ENCODE assay signal across 22 cellular contexts in the genomic region with DNA sequence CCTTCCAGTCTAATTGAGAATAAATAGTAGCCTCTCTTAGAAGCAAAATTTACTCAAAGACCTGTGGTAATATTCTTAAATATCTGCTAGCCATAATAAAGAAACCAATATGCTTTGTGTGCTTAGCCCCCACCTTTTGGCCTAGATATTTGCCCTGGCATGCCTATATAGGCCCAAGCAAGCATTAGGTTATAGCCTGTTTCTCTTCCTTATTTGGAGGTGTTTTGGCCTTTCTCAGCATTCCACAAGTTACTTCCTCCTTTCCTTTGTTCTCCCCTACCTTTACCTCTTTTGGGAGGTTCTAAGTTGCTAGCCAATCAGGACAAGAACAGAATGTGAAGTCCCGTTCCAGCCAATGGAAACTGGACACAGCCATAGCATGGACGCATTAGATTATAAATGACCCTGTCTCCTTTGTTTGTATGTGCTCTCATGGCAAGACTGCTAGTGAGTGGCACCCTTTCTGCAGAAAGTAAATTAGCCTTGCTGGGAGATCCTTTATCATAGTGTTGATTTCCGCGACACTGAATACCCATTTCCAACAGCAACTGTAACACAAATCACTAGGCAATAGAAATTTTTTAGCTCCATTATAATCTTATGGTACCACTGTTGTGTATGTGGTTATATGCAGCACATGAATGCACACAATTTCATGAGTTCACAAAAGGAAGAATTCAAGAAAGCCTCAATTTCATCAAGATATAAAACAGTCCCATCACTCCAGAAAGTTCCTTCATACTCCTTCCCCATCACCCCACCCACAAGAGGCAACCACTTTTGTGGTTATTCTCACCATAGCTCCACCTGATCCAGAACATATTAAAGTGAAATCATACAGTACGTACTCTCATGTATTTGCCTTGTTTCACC.
"Had no signal": no experiment of that assay in that cellular context is flagged by ENCODE, and none has a peak within 500 bp of the region (broad histone marks: within the 10 kb centered on the region; RNA-seq: fewer than 3 reads in every experiment).

No MANE protein-coding gene starts in this region.

- H3K4me3 Mint-ChIP-seq: activated B cell treated with CpG ODN at 0.5 μM for 24 hours; activated CD8-positive, alpha-beta T cell treated with anti-CD3 and anti-CD28 coated beads for 36 hours; activated naive CD4-positive, alpha-beta T cell treated with anti-CD3 and anti-CD28 coated beads for 36 hours; neural crest cell; stimulated activated naive CD8-positive, alpha-beta T cell treated with anti-CD3 and anti-CD28 coated beads, Interleukin-15, amount 100 ng/mL, for 72 hours had no signal

- H3K27me3 ChIP-seq: ascending aorta, esophagus muscularis mucosa, gastroesophageal sphincter, heart left ventricle, left lung, suprapubic skin, transverse colon, uterus had no signal

- H3K27me3 Mint-ChIP-seq: activated B cell treated with CpG ODN at 0.5 μM for 24 hours; activated CD8-positive, alpha-beta T cell treated with anti-CD3 and anti-CD28 coated beads for 36 hours; stimulated activated naive CD8-positive, alpha-beta T cell treated with anti-CD3 and anti-CD28 coated beads, Interleukin-15, amount 100 ng/mL, for 72 hours had no signal

- H3K27ac Mint-ChIP-seq: activated B cell treated with CpG ODN at 0.5 μM for 24 hours; activated CD8-positive, alpha-beta T cell treated with anti-CD3 and anti-CD28 coated beads for 36 hours; activated naive CD4-positive, alpha-beta T cell treated with anti-CD3 and anti-CD28 coated beads for 36 hours; activated T-helper 2 cell treated with anti-CD3 and anti-CD28 coated beads, Interferon-gamma antibody, Interleukin-2, Interleukin-4, amounts not matched to agents 10 μg/mL and 5 μg/mL and 100 μg/mL, durations not matched to agents 14 hours and 24 hours and 36 hours; stimulated activated naive CD8-positive, alpha-beta T cell treated with anti-CD3 and anti-CD28 coated beads, Interleukin-15, amount 100 ng/mL, for 72 hours had no signal

- H3K36me3 ChIP-seq: ascending aorta, esophagus muscularis mucosa, gastroesophageal sphincter, left lung, suprapubic skin, transverse colon, uterus had no signal

- FAIRE-seq: endothelial cell of umbilical vein had no signal

- H3K4me1 Mint-ChIP-seq: activated B cell treated with CpG ODN at 0.5 μM for 24 hours; stimulated activated naive CD8-positive, alpha-beta T cell treated with anti-CD3 and anti-CD28 coated beads, Interleukin-15, amount 100 ng/mL, for 72 hours had no signal

- H3K4me1 ChIP-seq: left lung, psoas muscle, suprapubic skin, uterus had no signal

- H3K27ac ChIP-seq: ascending aorta, esophagus muscularis mucosa, gastroesophageal sphincter, heart left ventricle, left lung, psoas muscle, skin epidermis, suprapubic skin, transverse colon, uterus had no signal

- ATAC-seq: activated CD8-positive, alpha-beta T cell treated with anti-CD3 and anti-CD28 coated beads for 36 hours; gastroesophageal sphincter; heart left ventricle; left lung; psoas muscle; right cardiac atrium; stimulated activated naive CD8-positive, alpha-beta T cell treated with anti-CD3 and anti-CD28 coated beads, Interleukin-15, amount 100 ng/mL, for 72 hours had no signal

- DNase-seq: activated B cell treated with CpG ODN at 0.5 μM for 24 hours; activated CD4-positive, alpha-beta T cell treated with anti-CD3 and anti-CD28 coated beads for 4 hours; activated CD8-positive, alpha-beta T cell treated with anti-CD3 and anti-CD28 coated beads for 36 hours; activated naive CD4-positive, alpha-beta T cell treated with anti-CD3 and anti-CD28 coated beads for 36 hours; activated T-cell treated with anti-CD3 and anti-CD28 coated beads, Interleukin-2, amount 50 U/mL, for 1 hour; effector CD8-positive, alpha-beta T cell; heart left ventricle; left lung; psoas muscle; right cardiac atrium; stimulated activated naive CD8-positive, alpha-beta T cell treated with anti-CD3 and anti-CD28 coated beads, Interleukin-15, amount 100 ng/mL, for 72 hours; T-helper 9 cell; transverse colon; uterus had no signal

- H3K4me3 ChIP-seq: ascending aorta, esophagus muscularis mucosa, gastroesophageal sphincter, heart left ventricle, left lung, psoas muscle, skin epidermis, suprapubic skin, transverse colon, uterus had no signal
